In the genomic region with DNA sequence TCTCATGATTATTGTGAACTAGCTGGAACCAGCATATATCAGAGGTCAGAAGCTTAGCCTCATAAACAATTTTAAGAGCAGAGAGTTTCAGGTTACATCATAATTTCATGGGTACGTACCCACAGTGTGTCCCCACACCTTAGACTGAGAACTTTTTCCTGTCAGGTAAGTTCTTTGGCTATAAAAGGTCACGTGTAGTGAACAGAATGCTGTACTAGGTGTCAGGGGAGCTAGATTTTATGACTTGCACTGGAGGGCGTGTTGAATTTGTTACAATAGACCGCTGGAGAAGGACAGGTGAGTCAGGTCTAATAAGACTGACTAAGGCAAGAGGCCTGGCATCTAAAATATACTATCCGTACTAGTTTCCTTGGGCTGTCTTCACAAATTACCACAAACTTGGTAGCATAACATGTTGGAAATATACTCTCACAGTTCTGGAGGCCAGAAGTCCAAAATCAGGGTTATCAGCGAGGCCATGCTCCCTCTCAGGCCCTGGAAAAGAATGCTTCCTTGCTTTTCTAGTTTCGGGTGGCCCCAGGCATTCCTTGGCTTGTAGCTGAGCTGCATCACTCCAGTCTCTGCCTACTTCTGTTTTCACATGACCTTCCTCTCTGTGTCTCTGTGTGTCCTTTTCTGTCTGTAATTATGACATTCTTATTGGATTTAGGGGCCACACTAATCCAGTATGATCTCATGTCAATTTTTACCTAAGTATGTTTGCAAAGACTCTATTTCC, we compare ENCODE assay signal across 11 cellular contexts.
"Had no signal": no experiment of that assay in that cellular context is flagged by ENCODE, and none has a peak within 500 bp of the region (broad histone marks: within the 10 kb centered on the region; RNA-seq: fewer than 3 reads in every experiment).

No MANE protein-coding gene starts in this region.

- DNase-seq: activated effector memory CD4-positive, alpha-beta T cell treated with Interleukin-2 at 50 U/mL for 16 hours; activated T-cell treated with anti-CD3 and anti-CD28 coated beads, Interleukin-2, amount 50 U/mL, for 24 hours; caudate nucleus; effector memory CD8-positive, alpha-beta T cell; erythroblast; glutamatergic neuron; left ventricle myocardium superior; mesenchymal stem cell; stimulated activated CD4-positive, alpha-beta T cell treated with anti-CD3 and anti-CD28 coated beads, Interleukin-4, amount 100 ng/mL, for 1 hour; stimulated activated CD8-positive, alpha-beta memory T cell treated with anti-CD3 and anti-CD28 coated beads, Interleukin-4, amount 100 ng/mL, for 48 hours had no signal

- ATAC-seq: activated CD4-positive, CD25-positive, alpha-beta regulatory T cell treated with anti-CD3 and anti-CD28 coated beads, Interleukin-2, amount 50 U/mL, for 24 hours; effector memory CD8-positive, alpha-beta T cell; left ventricle myocardium superior had no signal
